Comparison of ENCODE assay signal across 9 cellular contexts in genomic region chr5:73215525-73215890, GRCh38. TPM values are rescaled to one million over a fixed set of nuclear protein-coding genes. Genes with fewer than 3 reads are reported as not detected.
DNase-seq lines count a peak whose midpoint lies in the region; ATAC-seq, FAIRE-seq and TF ChIP-seq lines count a peak whose summit lies in the region.
"Had no signal": no experiment of that assay in that cellular context is flagged by ENCODE, and none has a peak within 500 bp of the region (broad histone marks: within the 10 kb centered on the region; RNA-seq: fewer than 3 reads in every experiment).

No MANE protein-coding gene starts in this region.

- peak overlapping the region; percentile 91; the same call in 1 of the 2 replicates for H2AFZ ChIP-seq in SK-N-SH (ENCODE audit: low read depth)

- WGBS in SK-N-SH (ENCODE audit: low lambda C conversion rate) = 15% methylated on average over 10 of the region's 10 CpGs
- 18 to 24% methylated on average over 10 of the region's 10 CpGs for WGBS in pancreas, 2 donors

- peak overlapping the region in 1 of 8 donors; percentile 29 for H3K27ac Mint-ChIP-seq in CD8-positive, alpha-beta memory T cell
- H3K27ac Mint-ChIP-seq in glutamatergic neuron (ENCODE audit: unreplicated experiment) = no peak overlapping the region
- H3K27ac Mint-ChIP-seq: activated naive CD4-positive, alpha-beta T cell treated with anti-CD3 and anti-CD28 coated beads, Interleukin-2, amount 50 U/mL, for 72 hours had no signal

- no peaks in the 10 kb centered on the region for H3K36me3 ChIP-seq in CD8-positive, alpha-beta memory T cell (ENCODE audit: insufficient read depth, low read length)
- H3K36me3 ChIP-seq in SK-N-SH (replicated peaks in 1 of 2; ENCODE audit: control insufficient read depth in 1 of 2, insufficient read depth in 2 of 2, low read length in 1 of 2) = no peaks in the 10 kb centered on the region
- H3K36me3 ChIP-seq in pancreas = no peaks in the 10 kb centered on the region
- no peaks in the 10 kb centered on the region for H3K36me3 ChIP-seq in effector memory CD4-positive, alpha-beta T cell (ENCODE audit: control insufficient read depth, insufficient read depth, low read length)

- peaks cover 35% of the 10 kb centered on the region for H3K27me3 ChIP-seq in CD8-positive, alpha-beta memory T cell (ENCODE audit: insufficient read depth, low read length, poor library complexity, severe bottlenecking)
- no peaks in the 10 kb centered on the region for H3K27me3 ChIP-seq in SK-N-SH (ENCODE audit: insufficient read depth)
- peaks cover 0 to 13% (median 2%) of the 10 kb centered on the region in 4 donors for H3K27me3 ChIP-seq in pancreas
- peaks cover 12% of the 10 kb centered on the region for H3K27me3 ChIP-seq in effector memory CD4-positive, alpha-beta T cell (replicated peaks; ENCODE audit: control insufficient read depth, insufficient read depth, low read length, poor library complexity, severe bottlenecking)

- TF ChIP-seq CTCF in SK-N-SH (IDR thresholded peaks at IDR 0.05) = no peak
- TF ChIP-seq CTCF in glutamatergic neuron (IDR thresholded peaks at IDR 0.05; ENCODE audit: partially characterized antibody, unreplicated experiment) = no peak
- no peak for TF ChIP-seq CTCF in pancreas (IDR thresholded peaks at IDR 0.05)

- H3K36me3 Mint-ChIP-seq in CD8-positive, alpha-beta memory T cell = no peaks in the 10 kb centered on the region
- no peaks in the 10 kb centered on the region for H3K36me3 Mint-ChIP-seq in glutamatergic neuron (ENCODE audit: unreplicated experiment)

- no peak for TF ChIP-seq RAD21 in SK-N-SH (IDR thresholded peaks at IDR 0.05; ENCODE audit: low read length)

- peaks cover 71 to 81% of the 10 kb centered on the region in 2 donors for H3K27me3 Mint-ChIP-seq in CD8-positive, alpha-beta memory T cell
- H3K27me3 Mint-ChIP-seq in glutamatergic neuron (ENCODE audit: unreplicated experiment) = peaks cover 4% of the 10 kb centered on the region

- H3K9me3 Mint-ChIP-seq in CD8-positive, alpha-beta memory T cell = peaks cover 0 to 12% (median 5%) of the 10 kb centered on the region in 5 donors
- peaks cover 8% of the 10 kb centered on the region for H3K9me3 Mint-ChIP-seq in glutamatergic neuron (ENCODE audit: unreplicated experiment)
- H3K9me3 Mint-ChIP-seq: activated naive CD4-positive, alpha-beta T cell treated with anti-CD3 and anti-CD28 coated beads, Interleukin-2, amount 50 U/mL, for 72 hours had no signal

- H3K4me1 ChIP-seq in CD8-positive, alpha-beta memory T cell (ENCODE audit: insufficient read depth, low read length) = peaks cover 10% of the 10 kb centered on the region
- H3K4me1 ChIP-seq in SK-N-SH (ENCODE audit: control insufficient read depth in 1 of 2, insufficient read depth in 2 of 2, low read depth in 1 of 2, low read length in 1 of 2) (peaks cover 9 to 16% of the 10 kb centered on the region in 2 experiments; a peak in 3 of 4 replicates), pancreas (no peaks in the 10 kb centered on the region)
- H3K4me1 ChIP-seq in effector memory CD4-positive, alpha-beta T cell (ENCODE audit: control insufficient read depth, insufficient read depth, low read length, poor library complexity, severe bottlenecking) = peaks cover 11% of the 10 kb centered on the region

- no peaks in the 10 kb centered on the region for H3K9me3 ChIP-seq in CD8-positive, alpha-beta memory T cell (ENCODE audit: low read length)
- H3K9me3 ChIP-seq in SK-N-SH = no peaks in the 10 kb centered on the region
- no peaks in the 10 kb centered on the region for H3K9me3 ChIP-seq in pancreas
- no peaks in the 10 kb centered on the region for H3K9me3 ChIP-seq in effector memory CD4-positive, alpha-beta T cell (ENCODE audit: control insufficient read depth, low read length)

- peaks cover 12 to 26% (median 21%) of the 10 kb centered on the region in 3 donors for H3K4me1 Mint-ChIP-seq in CD8-positive, alpha-beta memory T cell
- H3K4me1 Mint-ChIP-seq in glutamatergic neuron (ENCODE audit: low read depth, unreplicated experiment) = peaks cover 1% of the 10 kb centered on the region

- H3K4me2 ChIP-seq in SK-N-SH = peak overlapping the region; percentile 90

- no peaks in the 10 kb centered on the region for H3K79me2 ChIP-seq in SK-N-SH (ENCODE audit: insufficient read depth)

- POLR2A ChIA-PET in CD8-positive, alpha-beta memory T cell (lab: Charles Lee) = interaction anchor here (1.0 kb wide), 1 partner anchor 9 kb away, joined by 3 read pairs; no protein-coding TSS in a partner anchor
- POLR2A ChIA-PET in SK-N-SH (lab: Yijun Ruan, JAX) = interaction anchor here (0.6 kb wide), 1 partner anchor 1523 kb away, joined by 3 read pairs; no protein-coding TSS in a partner anchor

- peaks cover 4% of the 10 kb centered on the region for H3F3A ChIP-seq in SK-N-SH (replicated peaks; ENCODE audit: insufficient read depth)

- H3K9ac ChIP-seq in SK-N-SH = peak overlapping the region; percentile 72; the same call in 1 of the 2 replicates

- intact Hi-C loops in pancreas (cut with DNase I) = loop anchor here in 2 of 3 donors (5.0 kb wide), 1 partner anchor 237 kb away; no protein-coding TSS in a partner anchor

- peak overlapping the region in 5 of 7 donors; percentile 47 to 68 (median 66) for H3K4me3 Mint-ChIP-seq in CD8-positive, alpha-beta memory T cell
- H3K4me3 Mint-ChIP-seq in glutamatergic neuron (ENCODE audit: unreplicated experiment) = peak overlapping the region; percentile 20

- DNase-seq in CD8-positive, alpha-beta memory T cell = no peak
- DNase-seq in SK-N-SH (no peak), glutamatergic neuron (no peak), pancreas (no peak), NCI-H2081 (lab: John Stamatoyannopoulos, UW) (no peak), cerebellar nuclear complex (lab: John Stamatoyannopoulos, UW) (no peak)
- no peak for DNase-seq in effector memory CD4-positive, alpha-beta T cell

- no peak for FAIRE-seq in pancreas (lab: Jason Lieb, UNC)

- no peaks in the 10 kb centered on the region for H3K9me2 ChIP-seq in SK-N-SH

- H3K27ac ChIP-seq in CD8-positive, alpha-beta memory T cell (ENCODE audit: low read depth, low read length) = no peak overlapping the region
- H3K27ac ChIP-seq in SK-N-SH (ENCODE audit: low read depth in 2 of 2, low read length in 1 of 2) = peak overlapping the region in 1 of 2 experiments; percentile 40; a peak in 1 of 4 replicates
- H3K27ac ChIP-seq in pancreas = no peak overlapping the region
- H3K27ac ChIP-seq in effector memory CD4-positive, alpha-beta T cell (ENCODE audit: insufficient read depth, low read length, poor library complexity, severe bottlenecking) = no peak overlapping the region

- TF ChIP-seq EP300 in SK-N-SH (IDR thresholded peaks at IDR 0.05; ENCODE audit: borderline replicate concordance in 1 of 2, low read depth in 1 of 2, low read length in 1 of 2) = no peak

- CTCF ChIA-PET in CD8-positive, alpha-beta memory T cell (lab: Charles Lee) = interaction anchor here (0.9 to 4.3 kb wide), 15 partner anchors 9 to 275 kb away, joined by 3 to 36 read pairs (median 3); partner anchors contain the start of gene FOXD1
- CTCF ChIA-PET in SK-N-SH (lab: Yijun Ruan, JAX) = interaction anchor here (0.6 to 4.8 kb wide), 62 partner anchors 9 to 859 kb away, joined by 3 to 90 read pairs (median 5); partner anchors contain the start of genes FCHO2, FOXD1 and TMEM174

- no peaks in the 10 kb centered on the region for H4K20me1 ChIP-seq in SK-N-SH (ENCODE audit: insufficient read depth)

- ATAC-seq in pancreas (peak; percentile 8 to 28 (median 11)), HG03354 (IDR thresholded peaks at IDR 0.05; ENCODE audit: poor library complexity, severe bottlenecking, unreplicated experiment) (no peak)

- peak overlapping the region; percentile 20 for H3K4me3 ChIP-seq in CD8-positive, alpha-beta memory T cell (ENCODE audit: low read length)
- H3K4me3 ChIP-seq in SK-N-SH (ENCODE audit: low read depth in 2 of 2, low read length in 1 of 2) (peak overlapping the region; percentile 49 to 66), pancreas (peak overlapping the region in 3 of 4 donors; percentile 10 to 39 (median 37))
- H3K4me3 ChIP-seq in effector memory CD4-positive, alpha-beta T cell (ENCODE audit: insufficient read depth, low read depth, low read length, poor library complexity, severe bottlenecking) = no peak overlapping the region

TF ChIP-seq in SK-N-SH, 30 proteins besides CTCF, POLR2A, EP300 and RAD21 (continues in another document):
- TF ChIP-seq, protein P1, sequence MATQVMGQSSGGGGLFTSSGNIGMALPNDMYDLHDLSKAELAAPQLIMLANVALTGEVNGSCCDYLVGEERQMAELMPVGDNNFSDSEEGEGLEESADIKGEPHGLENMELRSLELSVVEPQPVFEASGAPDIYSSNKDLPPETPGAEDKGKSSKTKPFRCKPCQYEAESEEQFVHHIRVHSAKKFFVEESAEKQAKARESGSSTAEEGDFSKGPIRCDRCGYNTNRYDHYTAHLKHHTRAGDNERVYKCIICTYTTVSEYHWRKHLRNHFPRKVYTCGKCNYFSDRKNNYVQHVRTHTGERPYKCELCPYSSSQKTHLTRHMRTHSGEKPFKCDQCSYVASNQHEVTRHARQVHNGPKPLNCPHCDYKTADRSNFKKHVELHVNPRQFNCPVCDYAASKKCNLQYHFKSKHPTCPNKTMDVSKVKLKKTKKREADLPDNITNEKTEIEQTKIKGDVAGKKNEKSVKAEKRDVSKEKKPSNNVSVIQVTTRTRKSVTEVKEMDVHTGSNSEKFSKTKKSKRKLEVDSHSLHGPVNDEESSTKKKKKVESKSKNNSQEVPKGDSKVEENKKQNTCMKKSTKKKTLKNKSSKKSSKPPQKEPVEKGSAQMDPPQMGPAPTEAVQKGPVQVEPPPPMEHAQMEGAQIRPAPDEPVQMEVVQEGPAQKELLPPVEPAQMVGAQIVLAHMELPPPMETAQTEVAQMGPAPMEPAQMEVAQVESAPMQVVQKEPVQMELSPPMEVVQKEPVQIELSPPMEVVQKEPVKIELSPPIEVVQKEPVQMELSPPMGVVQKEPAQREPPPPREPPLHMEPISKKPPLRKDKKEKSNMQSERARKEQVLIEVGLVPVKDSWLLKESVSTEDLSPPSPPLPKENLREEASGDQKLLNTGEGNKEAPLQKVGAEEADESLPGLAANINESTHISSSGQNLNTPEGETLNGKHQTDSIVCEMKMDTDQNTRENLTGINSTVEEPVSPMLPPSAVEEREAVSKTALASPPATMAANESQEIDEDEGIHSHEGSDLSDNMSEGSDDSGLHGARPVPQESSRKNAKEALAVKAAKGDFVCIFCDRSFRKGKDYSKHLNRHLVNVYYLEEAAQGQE (IDR thresholded peaks at IDR 0.05; ENCODE audit: low read depth, low read length) = no peak

RNA-seq across cellular contexts. Expression of gene TMEM174, which starts 42.5 kb away (rescaled TPM):
- not detected for total RNA-seq in CD8-positive, alpha-beta memory T cell
- not detected for polyA plus RNA-seq in CD8-positive, alpha-beta memory T cell
- polyA plus RNA-seq in SK-N-SH (2012; rRNA removed) (not detected in 2 replicates), pancreas (not detected)
- polyA plus RNA-seq in SK-N-SH (2012; cell fraction: cytosol; rRNA removed) = not detected in 2 replicates
- polyA plus RNA-seq in SK-N-SH (2012; cell fraction: nucleus; rRNA removed) = not detected in 2 replicates
- total RNA-seq in glutamatergic neuron (ENCODE audit: unreplicated experiment) (not detected), pancreas (not detected)
- total RNA-seq: activated naive CD4-positive, alpha-beta T cell treated with anti-CD3 and anti-CD28 coated beads, Interleukin-2, amount 50 U/mL, for 72 hours had no signal
